ENCODE assay signal across 24 cellular contexts in the genomic region with DNA sequence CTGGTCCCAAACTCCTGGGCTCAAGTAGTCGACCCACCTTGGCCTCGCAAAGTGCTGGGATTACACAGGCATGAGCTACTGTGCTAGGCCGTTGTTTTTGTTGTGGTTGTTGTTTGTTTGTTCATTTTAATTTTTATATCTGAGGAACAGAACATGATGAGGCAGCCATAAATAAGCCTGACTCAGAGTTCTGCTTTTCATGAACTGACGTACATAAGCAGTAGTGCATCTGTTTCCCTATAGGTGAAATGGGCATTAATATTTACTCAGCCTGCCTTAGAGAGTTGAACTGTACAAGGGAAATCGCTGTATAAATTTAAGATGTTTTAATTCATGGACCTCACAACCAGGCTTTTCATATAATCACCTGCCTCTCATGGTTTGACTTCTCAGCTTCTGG.
"Had no signal": no experiment of that assay in that cellular context is flagged by ENCODE, and none has a peak within 500 bp of the region (broad histone marks: within the 10 kb centered on the region; RNA-seq: fewer than 3 reads in every experiment).

No MANE protein-coding gene starts in this region.

- H3K4me1 ChIP-seq: ascending aorta, testis had no signal

- H3K27me3 ChIP-seq: ascending aorta, sigmoid colon, stomach, testis, upper lobe of left lung had no signal

- H3K36me3 Mint-ChIP-seq: stimulated activated effector memory CD8-positive, alpha-beta T cell treated with anti-CD3 and anti-CD28 coated beads, Interleukin-12 subunit alpha, Interleukin-12 subunit beta, amount 100 ng/mL, for 72 hours had no signal

- H3K27ac Mint-ChIP-seq: activated B cell treated with CpG ODN at 0.5 μM for 24 hours; activated CD4-positive, alpha-beta memory T cell treated with anti-CD3 and anti-CD28 coated beads, Interleukin-2, amount 10 ng/mL, durations not matched to agents 7 days and 5 days; activated CD8-positive, alpha-beta memory T cell treated with anti-CD3 and anti-CD28 coated beads, Interleukin-2, amount 10 ng/mL, durations not matched to agents 7 days and 5 days; activated naive CD4-positive, alpha-beta T cell treated with anti-CD3 and anti-CD28 coated beads, Interleukin-2, amount 10 ng/mL, durations not matched to agents 7 days and 5 days; stimulated activated effector memory CD8-positive, alpha-beta T cell treated with anti-CD3 and anti-CD28 coated beads, Interleukin-12 subunit alpha, Interleukin-12 subunit beta, amount 100 ng/mL, for 72 hours had no signal

- ATAC-seq: activated CD8-positive, alpha-beta memory T cell treated with anti-CD3 and anti-CD28 coated beads, Interleukin-2, amount 10 ng/mL, durations not matched to agents 7 days and 5 days; left colon; stimulated activated effector memory CD8-positive, alpha-beta T cell treated with anti-CD3 and anti-CD28 coated beads, Interleukin-12 subunit alpha, Interleukin-12 subunit beta, amount 100 ng/mL, for 72 hours had no signal

- H3K4me3 Mint-ChIP-seq: activated B cell treated with CpG ODN at 0.5 μM for 24 hours; activated CD4-positive, alpha-beta memory T cell treated with anti-CD3 and anti-CD28 coated beads, Interleukin-2, amount 10 ng/mL, durations not matched to agents 7 days and 5 days; activated CD8-positive, alpha-beta memory T cell treated with anti-CD3 and anti-CD28 coated beads, Interleukin-2, amount 10 ng/mL, durations not matched to agents 7 days and 5 days; activated naive CD4-positive, alpha-beta T cell treated with anti-CD3 and anti-CD28 coated beads, Interleukin-2, amount 10 ng/mL, durations not matched to agents 7 days and 5 days had no signal

- DNase-seq: activated B cell treated with CpG ODN at 0.5 μM for 24 hours; activated CD4-positive, alpha-beta memory T cell treated with anti-CD3 and anti-CD28 coated beads, Interleukin-2, amount 10 ng/mL, durations not matched to agents 7 days and 5 days; activated CD4-positive, alpha-beta T cell treated with anti-CD3 and anti-CD28 coated beads for 4 hours; activated CD8-positive, alpha-beta memory T cell treated with anti-CD3 and anti-CD28 coated beads, Interleukin-2, amount 10 ng/mL, durations not matched to agents 7 days and 5 days; activated naive CD4-positive, alpha-beta T cell treated with anti-CD3 and anti-CD28 coated beads, Interleukin-2, amount 10 ng/mL, durations not matched to agents 7 days and 5 days; erythroblast; foreskin melanocyte; glutamatergic neuron; hippocampal formation; islet precursor cell; left colon; midbrain; occipital lobe; posterior cingulate gyrus; sigmoid colon; stimulated activated CD4-positive, alpha-beta T cell treated with anti-CD3 and anti-CD28 coated beads, Interleukin-4, amount 100 ng/mL, for 24 hours; stomach; T-helper 9 cell; testis; upper lobe of left lung had no signal

- H3K4me3 ChIP-seq: ascending aorta, coronary artery, lung, sigmoid colon, stomach, testis, upper lobe of left lung had no signal

- H3K27me3 Mint-ChIP-seq: activated B cell treated with CpG ODN at 0.5 μM for 24 hours; activated CD4-positive, alpha-beta memory T cell treated with anti-CD3 and anti-CD28 coated beads, Interleukin-2, amount 10 ng/mL, durations not matched to agents 7 days and 5 days; activated naive CD4-positive, alpha-beta T cell treated with anti-CD3 and anti-CD28 coated beads, Interleukin-2, amount 10 ng/mL, durations not matched to agents 7 days and 5 days had no signal

- H3K9me3 Mint-ChIP-seq: activated B cell treated with CpG ODN at 0.5 μM for 24 hours; activated CD4-positive, alpha-beta memory T cell treated with anti-CD3 and anti-CD28 coated beads, Interleukin-2, amount 10 ng/mL, durations not matched to agents 7 days and 5 days; activated naive CD4-positive, alpha-beta T cell treated with anti-CD3 and anti-CD28 coated beads, Interleukin-2, amount 10 ng/mL, durations not matched to agents 7 days and 5 days; stimulated activated effector memory CD8-positive, alpha-beta T cell treated with anti-CD3 and anti-CD28 coated beads, Interleukin-12 subunit alpha, Interleukin-12 subunit beta, amount 100 ng/mL, for 72 hours had no signal

- H3K36me3 ChIP-seq: upper lobe of left lung had no signal

- H3K9me3 ChIP-seq: ascending aorta, sigmoid colon, stomach, testis, upper lobe of left lung had no signal

- H3K27ac ChIP-seq: ascending aorta, coronary artery, sigmoid colon, stomach, testis, upper lobe of left lung had no signal
